In the genomic region with DNA sequence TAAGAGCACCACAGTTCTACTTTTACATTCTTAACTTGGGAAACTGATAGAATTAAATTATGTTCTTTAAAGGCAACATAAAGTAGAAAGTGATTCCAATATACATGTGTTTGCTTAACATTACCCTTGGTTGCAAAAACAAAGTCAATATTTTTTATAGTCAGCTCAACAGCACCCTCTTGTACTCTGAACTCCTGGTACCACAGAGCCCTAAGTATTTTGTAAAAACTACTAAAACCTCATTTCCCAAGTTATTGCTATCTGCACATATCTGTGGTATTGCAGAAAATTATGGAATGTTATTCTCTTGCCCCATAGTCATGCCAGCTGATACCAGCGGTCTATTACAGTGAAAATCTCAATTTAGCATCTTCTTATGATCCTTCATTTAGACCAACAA, we compare ENCODE assay signal across 21 cellular contexts. TPM values are rescaled to one million over a fixed set of nuclear protein-coding genes. Genes with fewer than 3 reads are reported as not detected.
DNase-seq lines count a peak whose midpoint lies in the region; ATAC-seq, FAIRE-seq and TF ChIP-seq lines count a peak whose summit lies in the region.
"Had no signal": no experiment of that assay in that cellular context is flagged by ENCODE, and none has a peak within 500 bp of the region (broad histone marks: within the 10 kb centered on the region; RNA-seq: fewer than 3 reads in every experiment).

No MANE protein-coding gene starts in this region.

- H3K9me3 ChIP-seq in A549 (no peaks in the 10 kb centered on the region), HAP-1 (no peaks in the 10 kb centered on the region)
- H3K9me3 ChIP-seq: Caco-2, esophagus muscularis mucosa had no signal

- peaks cover 6% of the 10 kb centered on the region for H3K4me1 Mint-ChIP-seq in activated T-cell treated with anti-CD3 and anti-CD28 coated beads, Interleukin-2, amount 50 U/mL, for 4 hours (ENCODE audit: low read depth)

- H3K4me3 Mint-ChIP-seq in activated T-cell treated with anti-CD3 and anti-CD28 coated beads, Interleukin-2, amount 50 U/mL, for 4 hours = no peak overlapping the region

- H3K36me3 Mint-ChIP-seq in activated T-cell treated with anti-CD3 and anti-CD28 coated beads, Interleukin-2, amount 50 U/mL, for 4 hours (ENCODE audit: insufficient read depth) = no peaks in the 10 kb centered on the region

- 0% methylated on average over 1 of the region's 1 CpG for WGBS in A549 (ENCODE audit: missing lambda C conversion rate)

- no peaks in the 10 kb centered on the region for H3K9me3 Mint-ChIP-seq in activated T-cell treated with anti-CD3 and anti-CD28 coated beads, Interleukin-2, amount 50 U/mL, for 4 hours

- peak overlapping the region; percentile 97 for H3K4me2 ChIP-seq in A549
- H3K4me2 ChIP-seq: hepatocyte had no signal

- TF ChIP-seq EP300 in A549 (IDR thresholded peaks at IDR 0.05) = no peak

- H3K36me3 ChIP-seq in HAP-1 (replicated peaks) = peaks cover 45% of the 10 kb centered on the region

- CTCF ChIA-PET in A549 (lab: Yijun Ruan, JAX) = interaction anchor here (1.8 kb wide), 1 partner anchor 159 kb away, joined by 8 read pairs; the partner anchor contains the start of gene IGBP1

- no peak for TF ChIP-seq POLR2A in A549 (IDR thresholded peaks at IDR 0.05; ENCODE audit: low read length)

- ATAC-seq in A549 (no peak), SK-N-SH treated with all-trans-retinoic acid at 6 μM for 48 hours (peak; percentile 5; the same call in 1 of the 3 replicates), HG02938 (IDR thresholded peaks at IDR 0.05; ENCODE audit: unreplicated experiment) (no peak)
- ATAC-seq in activated T-cell treated with anti-CD3 and anti-CD28 coated beads, Interleukin-2, amount 50 U/mL, for 4 hours = no peak

- H3K4me3 ChIP-seq in A549 (no peak overlapping the region), HAP-1 (no peak overlapping the region), coronary artery (no peak overlapping the region)
- H3K4me3 ChIP-seq: esophagus muscularis mucosa, hepatocyte had no signal

- no peak for TF ChIP-seq RAD21 in A549 (conservative IDR thresholded peaks at IDR 0.05 in 1 of 2, IDR thresholded peaks at IDR 0.05 in 1 of 2)

- DNase-seq in A549 (ENCODE audit: low read depth in 1 of 2, low spot score in 1 of 2) (no peak), GM03348 (ENCODE audit: low spot score) (peak; percentile 13), fibroblast of peridontal ligament (ENCODE audit: extremely low read depth) (peak; percentile 53), HAP-1 (ENCODE audit: low spot score in 2 of 2) (no peak), coronary artery (ENCODE audit: low spot score) (no peak)
- DNase-seq in activated T-cell treated with anti-CD3 and anti-CD28 coated beads, Interleukin-2, amount 50 U/mL, for 4 hours = no peak
- DNase-seq: activated effector memory CD4-positive, alpha-beta T cell treated with anti-CD3 and anti-CD28 coated beads, Interleukin-2, amount 50 U/mL, for 16 hours; AML-193; aorta; Caco-2; mesendoderm; NCI-H2081; NCI-H510A; stimulated activated CD4-positive, alpha-beta T cell treated with anti-CD3 and anti-CD28 coated beads, Interleukin-2, amount 100 ng/mL, for 24 hours; substantia nigra had no signal

- in situ Hi-C loops in HAP-1 (cut with MboI; ENCODE audit: low sequenced_read_pairs) = no loop called here

- no peaks in the 10 kb centered on the region for H3K27me3 Mint-ChIP-seq in activated T-cell treated with anti-CD3 and anti-CD28 coated beads, Interleukin-2, amount 50 U/mL, for 4 hours (ENCODE audit: low read depth)

- POLR2A ChIA-PET in A549 (lab: Yijun Ruan, JAX) = interaction anchor here (1.2 kb wide), 1 partner anchor 159 kb away, joined by 3 read pairs; the partner anchor contains the start of gene IGBP1

- FAIRE-seq in A549 (lab: Jason Lieb, UNC) = peak; percentile 86

- H3K27ac ChIP-seq in A549 (no peak overlapping the region), coronary artery (no peak overlapping the region)
- H3K27ac ChIP-seq: esophagus muscularis mucosa, hepatocyte, VCaP had no signal

- TF ChIP-seq CTCF in A549 (IDR thresholded peaks at IDR 0.05) = no peak
- TF ChIP-seq CTCF in coronary artery (IDR thresholded peaks at IDR 0.05) = no peak

- no peaks in the 10 kb centered on the region for H3K27me3 ChIP-seq in HAP-1 (ENCODE audit: low read depth)
- H3K27me3 ChIP-seq: esophagus muscularis mucosa, hepatocyte had no signal

- peaks cover 22% of the 10 kb centered on the region; the same call in 1 of the 3 replicates for H3K4me1 ChIP-seq in A549
- H3K4me1 ChIP-seq in HAP-1 = peaks cover 13% of the 10 kb centered on the region
- H3K4me1 ChIP-seq: Caco-2 had no signal

TF ChIP-seq in A549, 52 proteins besides CTCF, POLR2A, EP300 and RAD21 (continues in another document):
- no peak for TF ChIP-seq ZNF302 (CRISPR knock-in tag; IDR thresholded peaks at IDR 0.05)
- no peak for TF ChIP-seq MYC (IDR thresholded peaks at IDR 0.05; ENCODE audit: borderline replicate concordance, low read length)
- TF ChIP-seq HES2 (IDR thresholded peaks at IDR 0.05) = no peak
- TF ChIP-seq ZSCAN20 (CRISPR knock-in tag; IDR thresholded peaks at IDR 0.05) = no peak
- no peak for TF ChIP-seq JUNB (IDR thresholded peaks at IDR 0.05)
- no peak for TF ChIP-seq FOSL2 (IDR thresholded peaks at IDR 0.05)
- TF ChIP-seq FOSL2 (CRISPR knock-in tag; IDR thresholded peaks at IDR 0.05) = no peak
- TF ChIP-seq HOXA7 (CRISPR knock-in tag; IDR thresholded peaks at IDR 0.05) = no peak
- TF ChIP-seq HOXB13 (CRISPR knock-in tag; IDR thresholded peaks at IDR 0.05; ENCODE audit: low read depth) = no peak

TF ChIP-seq in SK-N-SH treated with all-trans-retinoic acid at 6 μM for 48 hours, 23 proteins besides CTCF, POLR2A, EP300 and RAD21 (continues in another document):
- no peak for TF ChIP-seq CREB5 (CRISPR knock-in tag; IDR thresholded peaks at IDR 0.05; ENCODE audit: low read depth)
- no peak for TF ChIP-seq ZFP3 (CRISPR knock-in tag; IDR thresholded peaks at IDR 0.05)
- no peak for TF ChIP-seq TOX (CRISPR knock-in tag; IDR thresholded peaks at IDR 0.05; ENCODE audit: borderline replicate concordance)

RNA-seq across cellular contexts. Expression of gene KIF4A, which starts 2.9 kb away (rescaled TPM):
- 34.5 and 46.6 TPM in 2 replicates for polyA plus RNA-seq in A549 (2011; rRNA removed)
- 13.3 and 15.7 TPM in 2 replicates for polyA plus RNA-seq in A549 (2012; cell fraction: cytosol; rRNA removed)
- 12.5 and 19.1 TPM in 2 replicates for polyA plus RNA-seq in A549 (2012; cell fraction: nucleus; rRNA removed)
- 26.5 to 29.1 TPM (median 27.9 TPM) in 3 replicates for polyA plus RNA-seq in A549 (2017; fragmentation: RNase III; extraction: RNeasy Plus Mini Kit Qiagen cat#74134 plus additional on column Dnase treatment)
- polyA minus RNA-seq in A549 (2011; rRNA and poly(A)+ RNA removed) = 18.5 and 19.8 TPM in 2 replicates
- total RNA-seq in activated T-cell treated with anti-CD3 and anti-CD28 coated beads, Interleukin-2, amount 50 U/mL, for 4 hours = 1 to 10 TPM; 1.4 to 2.4 (median 2.0) TPM

RNA-seq across cellular contexts. Expression of gene PDZD11, which starts 3.1 kb away (rescaled TPM):
- polyA plus RNA-seq in A549 (2011; rRNA removed) (133 and 159 TPM in 2 replicates), A549 (2017; fragmentation: RNase III; extraction: RNeasy Plus Mini Kit Qiagen cat#74134 plus additional on column Dnase treatment) (78.5 to 86.5 TPM (median 83.4 TPM) in 3 replicates)
- 89.8 and 95.9 TPM in 2 replicates for polyA plus RNA-seq in A549 (2012; cell fraction: cytosol; rRNA removed)
- polyA plus RNA-seq in A549 (2012; cell fraction: nucleus; rRNA removed) = 36.1 and 57.3 TPM in 2 replicates
- 66.8 and 109 TPM in 2 replicates for polyA minus RNA-seq in A549 (2011; rRNA and poly(A)+ RNA removed)
- 10 to 100 TPM; 16.0 to 19.1 (median 17.1) TPM for total RNA-seq in activated T-cell treated with anti-CD3 and anti-CD28 coated beads, Interleukin-2, amount 50 U/mL, for 4 hours

RNA-seq across cellular contexts. Expression of gene RAB41, which starts 10.8 kb away (rescaled TPM):
- polyA plus RNA-seq in A549 (2011; rRNA removed) (not detected in 2 replicates), A549 (2017; fragmentation: RNase III; extraction: RNeasy Plus Mini Kit Qiagen cat#74134 plus additional on column Dnase treatment) (not detected in 3 replicates)
- polyA plus RNA-seq in A549 (2012; cell fraction: cytosol; rRNA removed) = not detected in 2 replicates
- not detected in 2 replicates for polyA plus RNA-seq in A549 (2012; cell fraction: nucleus; rRNA removed)
- not detected in 2 replicates for polyA minus RNA-seq in A549 (2011; rRNA and poly(A)+ RNA removed)
- total RNA-seq in activated T-cell treated with anti-CD3 and anti-CD28 coated beads, Interleukin-2, amount 50 U/mL, for 4 hours = not detected
- total RNA-seq: aorta, Caco-2, esophagus muscularis mucosa, hepatocyte, kidney epithelial cell had no signal
- polyA plus RNA-seq: aorta, hepatocyte had no signal

RNA-seq across cellular contexts. Expression of gene ARR3, which starts 24.7 kb away (rescaled TPM):
- not detected in 2 replicates for polyA plus RNA-seq in A549 (2011; rRNA removed)
- polyA plus RNA-seq in A549 (2012; cell fraction: cytosol; rRNA removed) = not detected in 2 replicates
- not detected in 2 replicates for polyA plus RNA-seq in A549 (2012; cell fraction: nucleus; rRNA removed)
- not detected in 3 replicates for polyA plus RNA-seq in A549 (2017; fragmentation: RNase III; extraction: RNeasy Plus Mini Kit Qiagen cat#74134 plus additional on column Dnase treatment)
- polyA minus RNA-seq in A549 (2011; rRNA and poly(A)+ RNA removed) = not detected in 2 replicates
- not detected for total RNA-seq in activated T-cell treated with anti-CD3 and anti-CD28 coated beads, Interleukin-2, amount 50 U/mL, for 4 hours
- total RNA-seq: aorta, Caco-2, esophagus muscularis mucosa, hepatocyte, kidney epithelial cell had no signal
- polyA plus RNA-seq: aorta, hepatocyte had no signal

RNA-seq across cellular contexts. Expression of gene P2RY4, which starts 32.8 kb away (rescaled TPM):
- 0.06 and 0.19 TPM in 2 replicates for polyA plus RNA-seq in A549 (2011; rRNA removed)
- 0.03 TPM in 1 of 2 replicates, not detected in the other for polyA plus RNA-seq in A549 (2012; cell fraction: cytosol; rRNA removed)
- 0.37 and 0.56 TPM in 2 replicates for polyA plus RNA-seq in A549 (2012; cell fraction: nucleus; rRNA removed)
- not detected in 3 replicates for polyA plus RNA-seq in A549 (2017; fragmentation: RNase III; extraction: RNeasy Plus Mini Kit Qiagen cat#74134 plus additional on column Dnase treatment)
- 0.21 and 0.73 TPM in 2 replicates for polyA minus RNA-seq in A549 (2011; rRNA and poly(A)+ RNA removed)
- total RNA-seq in activated T-cell treated with anti-CD3 and anti-CD28 coated beads, Interleukin-2, amount 50 U/mL, for 4 hours = under 1 TPM in 1 of 3 donors, not detected in 2; 0.18 TPM
- total RNA-seq: kidney epithelial cell had no signal
- polyA plus RNA-seq: aorta had no signal

Comparison
In these comparisons a context has a peak if more than half of its experiments do, and no peak if none do; other contexts are left out.
1. DNase-seq: peak in GM03348 (single experiment) and fibroblast of peridontal ligament (single experiment); none in A549 (0 of 2), HAP-1 (0 of 2), coronary artery (single experiment) and activated T-cell treated with anti-CD3 and anti-CD28 coated beads, Interleukin-2, amount 50 U/mL, for 4 hours (single experiment).